1 cellular context compared by ENCODE assay signal in the genomic region with DNA sequence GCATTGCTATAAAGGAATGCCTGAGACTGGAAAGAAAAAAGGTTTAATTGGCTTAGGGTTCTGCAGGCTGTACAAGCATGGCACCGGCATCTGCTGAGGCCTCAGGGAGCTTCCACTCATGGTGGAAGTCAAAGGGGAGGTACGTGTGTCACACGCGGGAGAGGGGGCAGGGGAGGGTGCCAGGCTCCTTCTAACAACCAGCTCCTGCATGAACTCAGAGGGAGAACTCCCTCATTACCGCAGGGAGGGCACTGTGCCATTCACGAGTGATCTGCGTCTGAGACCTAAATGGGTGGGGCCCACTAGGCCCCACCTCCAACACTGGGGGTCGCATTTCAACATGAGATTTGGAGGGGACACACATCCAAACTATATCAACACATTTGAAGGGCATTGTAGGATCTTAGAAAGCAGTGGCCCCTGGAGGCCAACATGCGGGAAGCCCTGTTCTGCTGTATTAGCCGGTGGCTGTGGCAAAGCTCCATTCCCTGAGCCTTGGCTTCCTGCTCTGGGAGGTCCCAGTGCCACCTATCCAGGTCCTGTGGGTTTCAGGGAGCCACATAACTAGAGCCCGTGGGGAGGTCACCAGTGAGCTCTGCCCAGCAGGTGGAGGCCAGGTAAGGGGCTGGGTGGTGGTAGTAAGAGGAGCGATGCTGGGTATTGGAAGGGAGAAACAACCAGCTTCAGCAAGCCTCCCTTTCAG.
TF ChIP-seq lines count a peak whose summit lies in the region.

No MANE protein-coding gene starts in this region.

TF ChIP-seq in SK-N-SH treated with all-trans-retinoic acid at 6 μM for 48 hours, 23 proteins besides CTCF, POLR2A, EP300 and RAD21 (continued from another document):
- TF ChIP-seq, protein P1, sequence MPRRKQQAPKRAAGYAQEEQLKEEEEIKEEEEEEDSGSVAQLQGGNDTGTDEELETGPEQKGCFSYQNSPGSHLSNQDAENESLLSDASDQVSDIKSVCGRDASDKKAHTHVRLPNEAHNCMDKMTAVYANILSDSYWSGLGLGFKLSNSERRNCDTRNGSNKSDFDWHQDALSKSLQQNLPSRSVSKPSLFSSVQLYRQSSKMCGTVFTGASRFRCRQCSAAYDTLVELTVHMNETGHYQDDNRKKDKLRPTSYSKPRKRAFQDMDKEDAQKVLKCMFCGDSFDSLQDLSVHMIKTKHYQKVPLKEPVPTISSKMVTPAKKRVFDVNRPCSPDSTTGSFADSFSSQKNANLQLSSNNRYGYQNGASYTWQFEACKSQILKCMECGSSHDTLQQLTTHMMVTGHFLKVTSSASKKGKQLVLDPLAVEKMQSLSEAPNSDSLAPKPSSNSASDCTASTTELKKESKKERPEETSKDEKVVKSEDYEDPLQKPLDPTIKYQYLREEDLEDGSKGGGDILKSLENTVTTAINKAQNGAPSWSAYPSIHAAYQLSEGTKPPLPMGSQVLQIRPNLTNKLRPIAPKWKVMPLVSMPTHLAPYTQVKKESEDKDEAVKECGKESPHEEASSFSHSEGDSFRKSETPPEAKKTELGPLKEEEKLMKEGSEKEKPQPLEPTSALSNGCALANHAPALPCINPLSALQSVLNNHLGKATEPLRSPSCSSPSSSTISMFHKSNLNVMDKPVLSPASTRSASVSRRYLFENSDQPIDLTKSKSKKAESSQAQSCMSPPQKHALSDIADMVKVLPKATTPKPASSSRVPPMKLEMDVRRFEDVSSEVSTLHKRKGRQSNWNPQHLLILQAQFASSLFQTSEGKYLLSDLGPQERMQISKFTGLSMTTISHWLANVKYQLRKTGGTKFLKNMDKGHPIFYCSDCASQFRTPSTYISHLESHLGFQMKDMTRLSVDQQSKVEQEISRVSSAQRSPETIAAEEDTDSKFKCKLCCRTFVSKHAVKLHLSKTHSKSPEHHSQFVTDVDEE (CRISPR knock-in tag; IDR thresholded peaks at IDR 0.05) = no peak
- no peak for TF ChIP-seq OSR1 (CRISPR knock-in tag; IDR thresholded peaks at IDR 0.05)
- no peak for TF ChIP-seq SNAI2 (CRISPR knock-in tag; IDR thresholded peaks at IDR 0.05)
